ENCODE assay signal across 16 cellular contexts in genomic region chr10:126014309-126014708, GRCh38.
DNase-seq lines count a peak whose midpoint lies in the region; FAIRE-seq and TF ChIP-seq lines count a peak whose summit lies in the region.
"Had no signal": no experiment of that assay in that cellular context is flagged by ENCODE, and none has a peak within 500 bp of the region (broad histone marks: within the 10 kb centered on the region; RNA-seq: fewer than 3 reads in every experiment).

No MANE protein-coding gene starts in this region.

- peaks cover 8% of the 10 kb centered on the region in 2 experiments for H3K4me1 Mint-ChIP-seq in H9
- H3K4me1 Mint-ChIP-seq in astrocyte (ENCODE audit: low read depth, unreplicated experiment): peaks cover 46% of the 10 kb centered on the region

- H3K9me3 Mint-ChIP-seq in H9 (peaks cover 2 to 4% of the 10 kb centered on the region in 2 experiments; a peak in 2 of 5 replicates), astrocyte (ENCODE audit: unreplicated experiment) (peaks cover 4% of the 10 kb centered on the region)

- no peak overlapping the region for H2BK5ac ChIP-seq in H9 (ENCODE audit: insufficient read length, low read length)

- no peak overlapping the region for H2BK120ac ChIP-seq in H9 (ENCODE audit: low read depth, low read length, poor library complexity, severe bottlenecking)

- H3K36me3 Mint-ChIP-seq in H9 (ENCODE audit: insufficient read depth in 1 of 3, low read depth in 3 of 3): no peaks in the 10 kb centered on the region; a peak in 1 of 7 replicates
- H3K36me3 Mint-ChIP-seq in astrocyte (ENCODE audit: low read depth, unreplicated experiment): peaks cover 34% of the 10 kb centered on the region

- H3T11ph ChIP-seq in H9 (ENCODE audit: low read length): no peak overlapping the region

- H3K4me3 ChIP-seq in astrocyte (ENCODE audit: insufficient read depth, low read depth, low read length): no peak overlapping the region
- H3K4me3 ChIP-seq in testis: no peak overlapping the region
- H3K4me3 ChIP-seq: ascending aorta; BLaER1 treated with 17β-estradiol and CSF1 and Interleukin-3, amounts not matched to agents 10 nM and 100 nM; prostate gland had no signal

- H3K36me3 ChIP-seq in astrocyte (ENCODE audit: insufficient read depth, low read length): peaks cover 29% of the 10 kb centered on the region
- no peaks in the 10 kb centered on the region for H3K36me3 ChIP-seq in testis (ENCODE audit: low read depth, missing control alignments)
- H3K36me3 ChIP-seq: ascending aorta; BLaER1 treated with 17β-estradiol and CSF1 and Interleukin-3, amounts not matched to agents 10 nM and 100 nM; prostate gland had no signal

- no CpG with 5 or more reads among the region's 7 CpGs for whole genome bisulfite sequencing in H9 (ENCODE audit: extremely low coverage, insufficient read length, low lambda C conversion rate)
- 91 to 95% methylated on average over 7 of the region's 7 CpGs for WGBS in testis, 2 donors

- H3K9me3 ChIP-seq in H9 (ENCODE audit: control insufficient read depth, low read depth, low read length): no peaks in the 10 kb centered on the region
- no peaks in the 10 kb centered on the region for H3K9me3 ChIP-seq in astrocyte (ENCODE audit: insufficient read depth, low read depth, low read length)
- H3K9me3 ChIP-seq in testis: no peaks in the 10 kb centered on the region
- H3K9me3 ChIP-seq: ascending aorta, prostate gland had no signal

- H4K91ac ChIP-seq in H9 (ENCODE audit: insufficient read length, low read depth, low read length): no peak overlapping the region

- H2AFZ ChIP-seq in H9 (ENCODE audit: low read length) (no peak overlapping the region), astrocyte (ENCODE audit: low read depth, low read length) (no peak overlapping the region)

- H3K9ac ChIP-seq in H9 (ENCODE audit: extremely low read depth, insufficient read length, low read length): no peak overlapping the region
- peak overlapping the region; percentile 76 for H3K9ac ChIP-seq in astrocyte (ENCODE audit: low read length)
- H3K9ac ChIP-seq: BLaER1 treated with 17β-estradiol and CSF1 and Interleukin-3, amounts not matched to agents 10 nM and 100 nM had no signal

- H2BK12ac ChIP-seq in H9 (ENCODE audit: insufficient read length, low read depth, low read length): no peak overlapping the region

- no peak overlapping the region for H4K8ac ChIP-seq in H9 (replicated peaks; ENCODE audit: insufficient read length, low read depth, low read length)

- H3K56ac ChIP-seq in H9 (ENCODE audit: insufficient read length, low read depth, low read length): no peak overlapping the region

- intact Hi-C loops in testis (cut with DNase I; ENCODE audit: low total_unique reads): no loop called here

- H3K18ac ChIP-seq in H9 (ENCODE audit: insufficient read length, low read depth, low read length): no peak overlapping the region

- H3K14ac ChIP-seq in H9 (ENCODE audit: insufficient read depth, low read length): no peak overlapping the region

- FAIRE-seq in astrocyte (lab: Jason Lieb, UNC): no peak

- no peak overlapping the region for H2BK20ac ChIP-seq in H9 (ENCODE audit: low read depth, low read length, poor library complexity, severe bottlenecking)

- H3K4me3 Mint-ChIP-seq in H9: no peak overlapping the region
- H3K4me3 Mint-ChIP-seq in astrocyte (ENCODE audit: unreplicated experiment): no peak overlapping the region

- H3K27ac Mint-ChIP-seq in H9 (no peak overlapping the region), astrocyte (ENCODE audit: unreplicated experiment) (peak overlapping the region; percentile 96)

- no peak for TF ChIP-seq CTCF in AG09319 (IDR thresholded peaks at IDR 0.05; ENCODE audit: low read depth, low read length)
- 0 out of 3 replicates have a peak, but pooled peaks have one; percentile 0 for TF ChIP-seq CTCF in H9 (conservative IDR thresholded peaks at IDR 0.05)
- no peak for TF ChIP-seq CTCF in astrocyte (IDR thresholded peaks at IDR 0.05; ENCODE audit: insufficient read depth, low read depth, low read length)
- no peak for TF ChIP-seq CTCF in testis (IDR thresholded peaks at IDR 0.05)

- H3K27me3 ChIP-seq in H9 (ENCODE audit: insufficient read depth, low read length): no peaks in the 10 kb centered on the region; the same call in 1 of the 2 replicates
- no peaks in the 10 kb centered on the region for H3K27me3 ChIP-seq in astrocyte (ENCODE audit: insufficient read depth, low read length)
- H3K27me3 ChIP-seq in testis: no peaks in the 10 kb centered on the region
- H3K27me3 ChIP-seq: ascending aorta; BLaER1 treated with 17β-estradiol and CSF1 and Interleukin-3, amounts not matched to agents 10 nM and 100 nM had no signal

- DNase-seq in AG09319 (ENCODE audit: extremely low read depth, low read depth): peak; percentile 76
- DNase-seq in H9: no peak
- DNase-seq in astrocyte (ENCODE audit: low read depth): peak; percentile 91
- DNase-seq in kidney tubule cell (ENCODE audit: low spot score): peak; percentile 79
- no peak for DNase-seq in testis
- no peak for DNase-seq in OCI-M2 (lab: John Stamatoyannopoulos, UW; ENCODE audit: unreplicated experiment)
- no peak for DNase-seq in middle frontal gyrus (ENCODE audit: extremely low spot score, low spot score)
- DNase-seq in NCI-H524 (lab: John Stamatoyannopoulos, UW): no peak
- DNase-seq: activated CD4-positive, alpha-beta T cell treated with anti-CD3 and anti-CD28 coated beads for 1 hour; activated T-cell treated with anti-CD3 and anti-CD28 coated beads, Interleukin-2, amount 50 U/mL, for 1 hour; NCI-H2107; stimulated activated CD4-positive, alpha-beta T cell treated with anti-CD3 and anti-CD28 coated beads, Interleukin-4, amount 100 ng/mL, for 1 hour; stimulated activated naive CD4-positive, alpha-beta T cell had no signal

- H3K23ac ChIP-seq in H9 (ENCODE audit: insufficient read length, low read depth, low read length): no peak overlapping the region

- H3K27ac ChIP-seq in H9 (ENCODE audit: insufficient read length, low read depth, low read length) (no peak overlapping the region), astrocyte (ENCODE audit: low read depth, low read length) (peak overlapping the region; percentile 83), testis (no peak overlapping the region)
- H3K27ac ChIP-seq: ascending aorta; BLaER1 treated with 17β-estradiol and CSF1 and Interleukin-3, amounts not matched to agents 10 nM and 100 nM; prostate gland had no signal

- no peaks in the 10 kb centered on the region for H3K4me1 ChIP-seq in H9 (ENCODE audit: insufficient read depth, low read length)
- H3K4me1 ChIP-seq in astrocyte (ENCODE audit: insufficient read depth, low read length): peaks cover 29% of the 10 kb centered on the region
- no peaks in the 10 kb centered on the region for H3K4me1 ChIP-seq in testis
- H3K4me1 ChIP-seq: ascending aorta, prostate gland had no signal

- H3K79me2 ChIP-seq in H9 (ENCODE audit: insufficient read depth, low read length) (no peaks in the 10 kb centered on the region), astrocyte (ENCODE audit: insufficient read depth, low read length) (no peaks in the 10 kb centered on the region)

- H2BK15ac ChIP-seq in H9 (ENCODE audit: low read depth, low read length): no peak overlapping the region

- no peaks in the 10 kb centered on the region for H3K23me2 ChIP-seq in H9 (ENCODE audit: insufficient read length, low read depth, low read length, poor library complexity, severe bottlenecking)

- no peak overlapping the region for H4K5ac ChIP-seq in H9 (ENCODE audit: insufficient read length, low read depth, low read length)

- no peak for TF ChIP-seq POLR2A in testis (IDR thresholded peaks at IDR 0.05)

- no peaks in the 10 kb centered on the region for H3K79me1 ChIP-seq in H9 (ENCODE audit: insufficient read depth, low read depth, low read length, poor library complexity, severe bottlenecking)

- H3K27me3 Mint-ChIP-seq in H9 (ENCODE audit: low read depth) (0 out of 2 replicates have a peak, but pooled peaks cover 1% of the 10 kb centered on the region), astrocyte (ENCODE audit: low read depth, unreplicated experiment) (no peaks in the 10 kb centered on the region)

- H3K4me2 ChIP-seq in H9 (ENCODE audit: insufficient read depth, insufficient read length, low read length) (no peak overlapping the region), astrocyte (ENCODE audit: low read length) (peak overlapping the region; percentile 69)
- H3K4me2 ChIP-seq: BLaER1 treated with 17β-estradiol and CSF1 and Interleukin-3, amounts not matched to agents 10 nM and 100 nM had no signal

- no peak overlapping the region for H2AK5ac ChIP-seq in H9 (ENCODE audit: insufficient read length, low read length)

- H3K4ac ChIP-seq in H9 (ENCODE audit: low read depth, low read length): no peak overlapping the region

- H4K20me1 ChIP-seq in H9 (ENCODE audit: control insufficient read depth, insufficient read depth, insufficient read length) (no peaks in the 10 kb centered on the region), astrocyte (ENCODE audit: insufficient read depth, low read length) (no peaks in the 10 kb centered on the region)
- H4K20me1 ChIP-seq: BLaER1 treated with 17β-estradiol and CSF1 and Interleukin-3, amounts not matched to agents 10 nM and 100 nM had no signal

Comparison
In these comparisons a context has a peak if more than half of its experiments do, and no peak if none do; other contexts are left out.
1. DNase-seq: peak in AG09319 (single experiment), astrocyte (single experiment) and kidney tubule cell (single experiment); none in H9 (single experiment), testis (single experiment), OCI-M2 (single experiment), middle frontal gyrus (single experiment) and NCI-H524 (0 of 2).